32 cellular contexts compared by ENCODE assay signal in the genomic region with DNA sequence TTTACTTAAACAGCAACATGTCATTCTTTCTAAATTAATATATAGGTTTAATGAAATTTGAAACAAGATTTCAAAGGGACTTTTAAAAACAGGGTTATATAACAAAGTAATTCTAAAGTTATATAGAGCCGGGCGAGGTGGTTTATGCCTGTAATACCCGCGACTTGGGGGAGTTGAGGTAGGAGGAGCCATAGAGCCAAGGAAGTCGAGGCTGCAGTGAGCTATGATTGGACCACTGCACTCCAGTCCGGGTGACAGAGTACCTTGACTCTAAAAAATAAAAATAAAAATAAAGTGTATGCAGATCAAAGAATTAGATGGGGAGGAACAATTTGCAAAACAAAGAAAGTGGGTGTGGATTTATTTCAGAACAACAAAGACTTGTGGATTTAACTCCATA.
"Had no signal": no experiment of that assay in that cellular context is flagged by ENCODE, and none has a peak within 500 bp of the region (broad histone marks: within the 10 kb centered on the region; RNA-seq: fewer than 3 reads in every experiment).

No MANE protein-coding gene starts in this region.

- H3K36me3 ChIP-seq: brain microvascular endothelial cell, esophagus squamous epithelium, gastroesophageal sphincter, heart right ventricle had no signal

- ATAC-seq: activated T-cell treated with anti-CD3 and anti-CD28 coated beads, Interleukin-2, amount 50 U/mL, for 72 hours; effector memory CD8-positive, alpha-beta T cell; gastroesophageal sphincter; heart right ventricle had no signal

- H3K27ac Mint-ChIP-seq: activated CD4-positive, alpha-beta memory T cell treated with anti-CD3 and anti-CD28 coated beads, Interleukin-2, amount 10 ng/mL, durations not matched to agents 7 days and 5 days; activated CD4-positive, alpha-beta T cell treated with anti-CD3 and anti-CD28 coated beads, Interleukin-2, amount 10 ng/mL, durations not matched to agents 7 days and 5 days; activated naive CD4-positive, alpha-beta T cell treated with anti-CD3 and anti-CD28 coated beads, Interleukin-2, amount 10 ng/mL, durations not matched to agents 7 days and 5 days; activated naive CD8-positive, alpha-beta T cell; activated T-cell treated with anti-CD3 and anti-CD28 coated beads, Interleukin-2, amount 50 U/mL, for 24 hours; activated T-cell treated with anti-CD3 and anti-CD28 coated beads, Interleukin-2, amount 50 U/mL, for 72 hours; effector memory CD8-positive, alpha-beta T cell had no signal

- H3K27me3 ChIP-seq: brain microvascular endothelial cell, hepatocyte had no signal

- H3K9me3 Mint-ChIP-seq: activated CD4-positive, alpha-beta memory T cell treated with anti-CD3 and anti-CD28 coated beads, Interleukin-2, amount 10 ng/mL, durations not matched to agents 7 days and 5 days; activated CD4-positive, alpha-beta T cell treated with anti-CD3 and anti-CD28 coated beads, Interleukin-2, amount 10 ng/mL, durations not matched to agents 7 days and 5 days; activated naive CD4-positive, alpha-beta T cell treated with anti-CD3 and anti-CD28 coated beads, Interleukin-2, amount 10 ng/mL, durations not matched to agents 7 days and 5 days; activated T-cell treated with anti-CD3 and anti-CD28 coated beads, Interleukin-2, amount 50 U/mL, for 24 hours; activated T-cell treated with anti-CD3 and anti-CD28 coated beads, Interleukin-2, amount 50 U/mL, for 72 hours; central memory CD8-positive, alpha-beta T cell; effector memory CD8-positive, alpha-beta T cell had no signal

- H3K27me3 Mint-ChIP-seq: activated naive CD4-positive, alpha-beta T cell treated with anti-CD3 and anti-CD28 coated beads, Interleukin-2, amount 10 ng/mL, durations not matched to agents 7 days and 5 days had no signal

- H3K4me2 ChIP-seq: hepatocyte had no signal

- DNase-seq: activated CD4-positive, alpha-beta memory T cell treated with anti-CD3 and anti-CD28 coated beads, Interleukin-2, amount 10 ng/mL, durations not matched to agents 7 days and 5 days; activated CD4-positive, alpha-beta T cell treated with anti-CD3 and anti-CD28 coated beads for 1 hour; activated CD4-positive, alpha-beta T cell treated with anti-CD3 and anti-CD28 coated beads for 4 hours; activated CD4-positive, alpha-beta T cell treated with anti-CD3 and anti-CD28 coated beads, Interleukin-2, amount 10 ng/mL, durations not matched to agents 7 days and 5 days; activated CD4-positive, alpha-beta T cell treated with anti-CD3 and anti-CD28 coated beads, Interleukin-2, amount 50 U/mL, for 4 hours; activated CD8-positive, alpha-beta memory T cell treated with anti-CD3 and anti-CD28 coated beads, Interleukin-2, amount 50 U/mL, for 48 hours; activated gamma-delta T cell; activated naive CD4-positive, alpha-beta T cell; activated naive CD4-positive, alpha-beta T cell treated with anti-CD3 and anti-CD28 coated beads, Interleukin-2, amount 10 ng/mL, durations not matched to agents 7 days and 5 days; activated T-cell treated with anti-CD3 and anti-CD28 coated beads for 4 hours; activated T-cell treated with anti-CD3 and anti-CD28 coated beads, Interleukin-2, amount 50 U/mL, for 24 hours; activated T-cell treated with anti-CD3 and anti-CD28 coated beads, Interleukin-2, amount 50 U/mL, for 72 hours; amniotic stem cell; anterior cingulate cortex; brain microvascular endothelial cell; cortex of kidney; dermis blood vessel endothelial cell; effector CD4-positive, alpha-beta T cell; effector memory CD8-positive, alpha-beta T cell; esophagus squamous epithelium; foreskin melanocyte; heart right ventricle; T-helper 2 cell had no signal

- H2AFZ ChIP-seq: hepatocyte had no signal

- H3K79me2 ChIP-seq: hepatocyte had no signal

- H3K9me3 ChIP-seq: esophagus squamous epithelium, gastroesophageal sphincter, heart right ventricle had no signal

- H3K27ac ChIP-seq: brain microvascular endothelial cell, epithelial cell of prostate, esophagus squamous epithelium, gastroesophageal sphincter, heart right ventricle, hepatocyte had no signal

- H3K4me3 Mint-ChIP-seq: activated CD4-positive, alpha-beta memory T cell treated with anti-CD3 and anti-CD28 coated beads, Interleukin-2, amount 10 ng/mL, durations not matched to agents 7 days and 5 days; activated CD4-positive, alpha-beta T cell treated with anti-CD3 and anti-CD28 coated beads, Interleukin-2, amount 10 ng/mL, durations not matched to agents 7 days and 5 days; activated naive CD4-positive, alpha-beta T cell treated with anti-CD3 and anti-CD28 coated beads, Interleukin-2, amount 10 ng/mL, durations not matched to agents 7 days and 5 days; activated naive CD8-positive, alpha-beta T cell; activated T-cell treated with anti-CD3 and anti-CD28 coated beads, Interleukin-2, amount 50 U/mL, for 24 hours; activated T-cell treated with anti-CD3 and anti-CD28 coated beads, Interleukin-2, amount 50 U/mL, for 72 hours; central memory CD8-positive, alpha-beta T cell; effector memory CD8-positive, alpha-beta T cell had no signal

- H3K4me3 ChIP-seq: esophagus squamous epithelium, gastroesophageal sphincter, heart right ventricle, hepatocyte had no signal

- H3K4me1 Mint-ChIP-seq: activated CD4-positive, alpha-beta memory T cell treated with anti-CD3 and anti-CD28 coated beads, Interleukin-2, amount 10 ng/mL, durations not matched to agents 7 days and 5 days; activated CD4-positive, alpha-beta T cell treated with anti-CD3 and anti-CD28 coated beads, Interleukin-2, amount 10 ng/mL, durations not matched to agents 7 days and 5 days; activated naive CD4-positive, alpha-beta T cell treated with anti-CD3 and anti-CD28 coated beads, Interleukin-2, amount 10 ng/mL, durations not matched to agents 7 days and 5 days; central memory CD8-positive, alpha-beta T cell had no signal

- H3K36me3 Mint-ChIP-seq: activated naive CD4-positive, alpha-beta T cell treated with anti-CD3 and anti-CD28 coated beads, Interleukin-2, amount 10 ng/mL, durations not matched to agents 7 days and 5 days; activated naive CD8-positive, alpha-beta T cell had no signal

- FAIRE-seq: astrocyte, bronchial epithelial cell, endometrium, endothelial cell of umbilical vein had no signal

- H3K4me1 ChIP-seq: esophagus squamous epithelium, gastroesophageal sphincter, heart right ventricle had no signal
